Comparison of ENCODE assay signal across 26 cellular contexts in the genomic region with DNA sequence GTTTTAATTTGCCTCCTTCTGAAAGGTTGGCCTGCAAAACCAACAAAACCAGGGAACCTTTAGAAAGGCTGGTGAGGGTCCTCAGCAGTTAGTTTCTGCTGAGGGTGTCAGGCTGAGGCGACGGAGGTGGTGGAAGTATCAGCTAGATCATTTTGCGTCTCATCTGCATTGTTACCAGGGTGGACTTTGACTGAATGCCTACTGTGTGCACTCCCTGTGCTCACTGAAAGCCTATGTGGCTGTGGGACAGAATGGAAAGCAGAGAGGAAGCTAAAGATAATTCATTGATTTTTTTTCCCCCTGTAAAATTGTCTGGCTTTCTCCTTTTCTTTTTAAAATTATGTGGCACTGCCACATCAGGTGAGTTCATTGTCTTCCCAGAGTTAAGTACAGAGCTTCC.
DNase-seq lines count a peak whose midpoint lies in the region; ATAC-seq, FAIRE-seq and TF ChIP-seq lines count a peak whose summit lies in the region.
"Had no signal": no experiment of that assay in that cellular context is flagged by ENCODE, and none has a peak within 500 bp of the region (broad histone marks: within the 10 kb centered on the region; RNA-seq: fewer than 3 reads in every experiment).

No MANE protein-coding gene starts in this region.

- DNase-seq in HepG2 (ENCODE audit: low spot score), result no peak
- DNase-seq in right lobe of liver, result no peak
- DNase-seq in activated T-helper 1 cell treated with anti-CD3 and anti-CD28 coated beads, Interleukin-12 subunit alpha, Interleukin-12 subunit beta, Interleukin-2, Interleukin-4 antibody, amounts not matched to agents 30 ng/mL and 10 ng/mL and 1 ng/mL, durations not matched to agents 14 hours and 24 hours and 36 hours (ENCODE audit: low spot score), result no peak
- no peak for DNase-seq in naive thymus-derived CD4-positive, alpha-beta T cell
- DNase-seq in sigmoid colon, result no peak
- DNase-seq in germinal center (ENCODE audit: low spot score), result no peak
- DNase-seq in cortex of kidney (lab: John Stamatoyannopoulos, UW), result no peak
- DNase-seq in mesenteric fat pad (ENCODE audit: low spot score), result no peak
- DNase-seq: activated CD8-positive, alpha-beta memory T cell treated with anti-CD3 and anti-CD28 coated beads for 24 hours; dorsolateral prefrontal cortex; foreskin fibroblast; GOT3; Karpas-422; NCI-H1930; NCI-H2227 treated with DMSO at 0.1 percent for 48 hours; NCI-H82; PC-3; SHP77 had no signal

- H3K79me2 ChIP-seq in HepG2 (ENCODE audit: insufficient read depth, low read length), result no peaks in the 10 kb centered on the region

- H4K20me1 ChIP-seq in HepG2 (ENCODE audit: insufficient read depth, low read length), result no peaks in the 10 kb centered on the region

- H3K27me3 Mint-ChIP-seq in activated T-helper 1 cell treated with anti-CD3 and anti-CD28 coated beads, Interleukin-12 subunit alpha, Interleukin-12 subunit beta, Interleukin-2, Interleukin-4 antibody, amounts not matched to agents 30 ng/mL and 10 ng/mL and 1 ng/mL, durations not matched to agents 14 hours and 24 hours and 36 hours (ENCODE audit: insufficient read depth), result no peaks in the 10 kb centered on the region
- no peaks in the 10 kb centered on the region for H3K27me3 Mint-ChIP-seq in naive thymus-derived CD4-positive, alpha-beta T cell

- no peak overlapping the region for H2AFZ ChIP-seq in HepG2 (ENCODE audit: low read length)
- H2AFZ ChIP-seq: parathyroid adenoma had no signal

- CTCF ChIA-PET in HepG2 (lab: Yijun Ruan, JAX; ENCODE audit: low intra/inter-chr PET ratio, low total read pairs), result no interaction called here
- CTCF ChIA-PET in naive thymus-derived CD4-positive, alpha-beta T cell (lab: Charles Lee), result no interaction called here

- peaks cover 83% of the 10 kb centered on the region for H3K4me1 ChIP-seq in HepG2 (ENCODE audit: insufficient read depth, low read length)
- H3K4me1 ChIP-seq in right lobe of liver, result peaks cover 0 to 50% (median 7%) of the 10 kb centered on the region in 4 donors
- H3K4me1 ChIP-seq in naive thymus-derived CD4-positive, alpha-beta T cell (ENCODE audit: control insufficient read depth in 2 of 2, insufficient read depth in 2 of 2, low read length in 2 of 2), result peaks cover 13 to 40% of the 10 kb centered on the region in 2 donors
- peaks cover 0 to 67% (median 60%) of the 10 kb centered on the region in 4 donors for H3K4me1 ChIP-seq in sigmoid colon

- no peak overlapping the region for H3K4me3 ChIP-seq in HepG2 (replicated peaks in 1 of 3; ENCODE audit: insufficient read depth in 1 of 3, low read depth in 2 of 3, low read length in 3 of 3)
- H3K4me3 ChIP-seq in right lobe of liver, result no peak overlapping the region
- no peak overlapping the region for H3K4me3 ChIP-seq in naive thymus-derived CD4-positive, alpha-beta T cell (ENCODE audit: low read length)
- H3K4me3 ChIP-seq in sigmoid colon, result no peak overlapping the region
- H3K4me3 ChIP-seq: adrenal gland, cardiac muscle cell, dorsolateral prefrontal cortex, GM12878, lung had no signal

- no peaks in the 10 kb centered on the region for H3K36me3 ChIP-seq in HepG2 (replicated peaks in 1 of 2; ENCODE audit: control insufficient read depth in 1 of 2, insufficient read depth in 2 of 2, low read length in 2 of 2)
- no peaks in the 10 kb centered on the region for H3K36me3 ChIP-seq in right lobe of liver
- H3K36me3 ChIP-seq in naive thymus-derived CD4-positive, alpha-beta T cell (ENCODE audit: control insufficient read depth in 2 of 3, insufficient read depth in 3 of 3, low read length in 3 of 3), result peaks cover 0 to 2% (median 0%) of the 10 kb centered on the region in 3 experiments
- H3K36me3 ChIP-seq in sigmoid colon, result peaks cover 0 to 2% (median 0%) of the 10 kb centered on the region in 4 donors
- H3K36me3 ChIP-seq: adrenal gland, cardiac muscle cell had no signal

- no peak for TF ChIP-seq RAD21 in HepG2 (CRISPR knock-in tag; IDR thresholded peaks at IDR 0.05)

- 66% methylated on average over 3 of the region's 3 CpGs for WGBS in HepG2 (ENCODE audit: low lambda C conversion rate)
- 97% methylated on average over 3 of the region's 3 CpGs for WGBS in right lobe of liver (ENCODE audit: insufficient coverage, low coverage, low lambda C conversion rate, missing lambda C conversion rate)
- WGBS in sigmoid colon, 2 donors, result 91 to 94% methylated on average over 3 of the region's 3 CpGs

- intact Hi-C loops in HepG2 (cut with micrococcal nuclease; ENCODE audit: unreplicated experiment), result no loop called here
- intact Hi-C loops in right lobe of liver (cut with DNase I), result no loop called here
- intact Hi-C loops in activated T-helper 1 cell treated with anti-CD3 and anti-CD28 coated beads, Interleukin-12 subunit alpha, Interleukin-12 subunit beta, Interleukin-2, Interleukin-4 antibody, amounts not matched to agents 30 ng/mL and 10 ng/mL and 1 ng/mL, durations not matched to agents 14 hours and 24 hours and 36 hours (cut with micrococcal nuclease), result no loop called here
- intact Hi-C loops in naive thymus-derived CD4-positive, alpha-beta T cell (cut with micrococcal nuclease), result no loop called here
- intact Hi-C loops in sigmoid colon (cut with DNase I), result no loop called here

- no peak for TF ChIP-seq EP300 in HepG2 (IDR thresholded peaks at IDR 0.05; ENCODE audit: low read depth in 2 of 2, low read length in 2 of 2)
- TF ChIP-seq EP300 in HepG2 (CRISPR knock-in tag; IDR thresholded peaks at IDR 0.05; ENCODE audit: borderline replicate concordance), result no peak
- no peak for TF ChIP-seq EP300 in sigmoid colon (IDR thresholded peaks at IDR 0.05)

- TF ChIP-seq CTCF in HepG2 (CRISPR knock-in tag; IDR thresholded peaks at IDR 0.05) (no peak), right lobe of liver (IDR thresholded peaks at IDR 0.05) (no peak), sigmoid colon (IDR thresholded peaks at IDR 0.05) (no peak)

- H3K9ac ChIP-seq in HepG2 (ENCODE audit: insufficient read depth, low read depth, low read length), result no peak overlapping the region
- H3K9ac ChIP-seq: parathyroid adenoma had no signal

- no peaks in the 10 kb centered on the region for H3K9me3 Mint-ChIP-seq in activated T-helper 1 cell treated with anti-CD3 and anti-CD28 coated beads, Interleukin-12 subunit alpha, Interleukin-12 subunit beta, Interleukin-2, Interleukin-4 antibody, amounts not matched to agents 30 ng/mL and 10 ng/mL and 1 ng/mL, durations not matched to agents 14 hours and 24 hours and 36 hours
- peaks cover 0 to 2% (median 0%) of the 10 kb centered on the region in 11 donors for H3K9me3 Mint-ChIP-seq in naive thymus-derived CD4-positive, alpha-beta T cell
- H3K9me3 Mint-ChIP-seq: activated T-helper 2 cell treated with anti-CD3 and anti-CD28 coated beads, Interferon-gamma antibody, Interleukin-2, Interleukin-4, amounts not matched to agents 10 μg/mL and 5 μg/mL and 100 μg/mL, durations not matched to agents 14 hours and 24 hours and 36 hours had no signal

- H3K4me3 Mint-ChIP-seq in activated T-helper 1 cell treated with anti-CD3 and anti-CD28 coated beads, Interleukin-12 subunit alpha, Interleukin-12 subunit beta, Interleukin-2, Interleukin-4 antibody, amounts not matched to agents 30 ng/mL and 10 ng/mL and 1 ng/mL, durations not matched to agents 14 hours and 24 hours and 36 hours, result no peak overlapping the region
- H3K4me3 Mint-ChIP-seq in naive thymus-derived CD4-positive, alpha-beta T cell, result no peak overlapping the region

- ATAC-seq in HepG2, result no peak
- ATAC-seq in right lobe of liver, result no peak
- no peak for ATAC-seq in naive thymus-derived CD4-positive, alpha-beta T cell
- ATAC-seq: GM12878, PC-3 had no signal

- no TSS peak for BruUV-seq in HepG2 (replicated peaks; lab: Mats Ljungman, UMichigan)

- peak overlapping the region; percentile 51 for H3K27ac Mint-ChIP-seq in activated T-helper 1 cell treated with anti-CD3 and anti-CD28 coated beads, Interleukin-12 subunit alpha, Interleukin-12 subunit beta, Interleukin-2, Interleukin-4 antibody, amounts not matched to agents 30 ng/mL and 10 ng/mL and 1 ng/mL, durations not matched to agents 14 hours and 24 hours and 36 hours
- peak overlapping the region in 5 of 9 donors; percentile 25 to 83 (median 53) for H3K27ac Mint-ChIP-seq in naive thymus-derived CD4-positive, alpha-beta T cell

- POLR2A ChIA-PET in HepG2 (lab: Yijun Ruan, JAX), result interaction anchor here (0.8 to 1.0 kb wide), 3 partner anchors 10 to 87 kb away, joined by 3 to 5 read pairs (median 4); a partner anchor contains a TSS
- POLR2A ChIA-PET in naive thymus-derived CD4-positive, alpha-beta T cell (lab: Charles Lee), result interaction anchor here (0.6 kb wide), 1 partner anchor 13 kb away, joined by 3 read pairs; no protein-coding TSS in a partner anchor

- FAIRE-seq in HepG2 (lab: Jason Lieb, UNC), result no peak
- FAIRE-seq: GM12878, GM19239, keratinocyte had no signal

- H3K9me3 ChIP-seq in HepG2 (ENCODE audit: low read length), result no peaks in the 10 kb centered on the region
- no peaks in the 10 kb centered on the region for H3K9me3 ChIP-seq in right lobe of liver
- H3K9me3 ChIP-seq in naive thymus-derived CD4-positive, alpha-beta T cell (ENCODE audit: control insufficient read depth in 2 of 3, low read length in 3 of 3), result no peaks in the 10 kb centered on the region
- no peaks in the 10 kb centered on the region for H3K9me3 ChIP-seq in sigmoid colon
- H3K9me3 ChIP-seq: adrenal gland had no signal

- TF ChIP-seq POLR2A in HepG2 (IDR thresholded peaks at IDR 0.05; ENCODE audit: insufficient read depth in 1 of 2, low read depth in 2 of 2, low read length in 2 of 2) (no peak), right lobe of liver (IDR thresholded peaks at IDR 0.05) (no peak), sigmoid colon (IDR thresholded peaks at IDR 0.05) (no peak)

- in situ Hi-C loops in HepG2 (cut with HindIII; ENCODE audit: extremely low pct_ligation_motif_present, low pct_unique_long_range_greater_than_20kb), result no loop called here

- H3K27me3 ChIP-seq in HepG2 (ENCODE audit: control insufficient read depth in 1 of 2, insufficient read depth in 2 of 2, low read length in 2 of 2) (no peaks in the 10 kb centered on the region), right lobe of liver (no peaks in the 10 kb centered on the region), sigmoid colon (no peaks in the 10 kb centered on the region)
- no peaks in the 10 kb centered on the region for H3K27me3 ChIP-seq in naive thymus-derived CD4-positive, alpha-beta T cell (ENCODE audit: control insufficient read depth in 2 of 2, insufficient read depth in 2 of 2, low read length in 2 of 2)
- H3K27me3 ChIP-seq: adrenal gland, cardiac muscle cell, dorsolateral prefrontal cortex had no signal

- H3K36me3 Mint-ChIP-seq in activated T-helper 1 cell treated with anti-CD3 and anti-CD28 coated beads, Interleukin-12 subunit alpha, Interleukin-12 subunit beta, Interleukin-2, Interleukin-4 antibody, amounts not matched to agents 30 ng/mL and 10 ng/mL and 1 ng/mL, durations not matched to agents 14 hours and 24 hours and 36 hours (ENCODE audit: low read depth), result peaks cover 52% of the 10 kb centered on the region
- peaks cover 0 to 10% (median 4%) of the 10 kb centered on the region in 5 donors for H3K36me3 Mint-ChIP-seq in naive thymus-derived CD4-positive, alpha-beta T cell

- H3K4me1 Mint-ChIP-seq in activated T-helper 1 cell treated with anti-CD3 and anti-CD28 coated beads, Interleukin-12 subunit alpha, Interleukin-12 subunit beta, Interleukin-2, Interleukin-4 antibody, amounts not matched to agents 30 ng/mL and 10 ng/mL and 1 ng/mL, durations not matched to agents 14 hours and 24 hours and 36 hours (ENCODE audit: low read depth), result peaks cover 96% of the 10 kb centered on the region
- peaks cover 74 to 97% (median 92%) of the 10 kb centered on the region in 7 donors for H3K4me1 Mint-ChIP-seq in naive thymus-derived CD4-positive, alpha-beta T cell

- H3K27ac ChIP-seq in HepG2 (ENCODE audit: extremely low read length, insufficient read depth, low read length) (peak overlapping the region; percentile 28), right lobe of liver (no peak overlapping the region), sigmoid colon (no peak overlapping the region)
- H3K27ac ChIP-seq in naive thymus-derived CD4-positive, alpha-beta T cell (ENCODE audit: low read depth, low read length), result no peak overlapping the region
- H3K27ac ChIP-seq: adrenal gland, cardiac muscle cell, parathyroid adenoma had no signal

- no peak overlapping the region for H3K4me2 ChIP-seq in HepG2 (ENCODE audit: low read depth, low read length)
